In the genomic region with DNA sequence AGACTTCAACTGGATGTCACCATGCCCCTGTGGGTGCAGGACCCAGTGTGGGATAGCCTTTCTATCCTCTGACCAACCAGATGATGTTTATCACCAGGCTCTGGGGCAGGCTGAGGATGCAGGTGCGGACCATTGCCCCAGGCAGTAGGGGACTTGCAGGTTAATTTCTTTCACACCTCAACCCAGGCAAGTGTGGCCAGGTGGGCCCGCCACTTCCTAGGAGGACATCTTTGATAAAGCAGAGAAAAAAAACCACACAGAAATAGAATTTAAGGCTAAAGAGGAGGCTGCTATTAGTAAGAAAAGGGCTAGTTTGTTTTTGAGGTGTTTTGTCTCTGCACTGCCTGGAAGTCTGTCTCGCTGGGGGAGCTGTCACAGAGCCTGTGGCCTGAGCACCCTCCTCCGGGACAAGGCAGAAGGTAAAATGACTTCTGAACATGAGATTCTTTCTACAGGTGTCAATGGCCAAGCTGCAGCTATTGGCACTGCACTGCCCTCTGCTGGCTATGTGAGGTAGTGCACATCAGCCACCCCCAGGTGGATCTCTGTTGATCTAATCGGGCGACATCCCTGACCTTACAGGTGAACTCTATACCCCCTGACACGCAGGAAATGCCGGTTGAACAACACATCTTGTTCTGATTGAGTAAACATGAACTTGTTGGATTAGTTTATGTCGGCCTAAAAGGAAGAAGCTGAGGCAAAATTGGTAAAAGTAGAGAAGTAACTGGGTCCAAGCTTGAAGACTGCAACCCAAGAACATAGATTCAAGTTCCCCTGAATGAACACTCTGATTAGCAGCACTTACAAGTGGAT, we compare ENCODE assay signal across 1 cellular context.
TF ChIP-seq lines count a peak whose summit lies in the region.

No MANE protein-coding gene starts in this region.

TF ChIP-seq in HepG2, 621 proteins besides CTCF, POLR2A, EP300 and RAD21 (continued from another document):
- TF ChIP-seq, protein P1, sequence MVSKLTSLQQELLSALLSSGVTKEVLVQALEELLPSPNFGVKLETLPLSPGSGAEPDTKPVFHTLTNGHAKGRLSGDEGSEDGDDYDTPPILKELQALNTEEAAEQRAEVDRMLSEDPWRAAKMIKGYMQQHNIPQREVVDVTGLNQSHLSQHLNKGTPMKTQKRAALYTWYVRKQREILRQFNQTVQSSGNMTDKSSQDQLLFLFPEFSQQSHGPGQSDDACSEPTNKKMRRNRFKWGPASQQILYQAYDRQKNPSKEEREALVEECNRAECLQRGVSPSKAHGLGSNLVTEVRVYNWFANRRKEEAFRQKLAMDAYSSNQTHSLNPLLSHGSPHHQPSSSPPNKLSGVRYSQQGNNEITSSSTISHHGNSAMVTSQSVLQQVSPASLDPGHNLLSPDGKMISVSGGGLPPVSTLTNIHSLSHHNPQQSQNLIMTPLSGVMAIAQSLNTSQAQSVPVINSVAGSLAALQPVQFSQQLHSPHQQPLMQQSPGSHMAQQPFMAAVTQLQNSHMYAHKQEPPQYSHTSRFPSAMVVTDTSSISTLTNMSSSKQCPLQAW (CRISPR knock-in tag; IDR thresholded peaks at IDR 0.05) = peak; percentile 29; the same call in 1 of the 2 replicates
- TF ChIP-seq NR2C2 (CRISPR knock-in tag; IDR thresholded peaks at IDR 0.05; ENCODE audit: borderline replicate concordance) = peak; percentile 52; the same call in 1 of the 2 replicates
- no peak for TF ChIP-seq DMAP1 (CRISPR knock-in tag; IDR thresholded peaks at IDR 0.05)
- no peak for TF ChIP-seq ZNF891 (CRISPR knock-in tag; IDR thresholded peaks at IDR 0.05)
- TF ChIP-seq DPF2 (CRISPR knock-in tag; IDR thresholded peaks at IDR 0.05; ENCODE audit: borderline replicate concordance, low read depth) = no peak
- TF ChIP-seq, protein P2, sequence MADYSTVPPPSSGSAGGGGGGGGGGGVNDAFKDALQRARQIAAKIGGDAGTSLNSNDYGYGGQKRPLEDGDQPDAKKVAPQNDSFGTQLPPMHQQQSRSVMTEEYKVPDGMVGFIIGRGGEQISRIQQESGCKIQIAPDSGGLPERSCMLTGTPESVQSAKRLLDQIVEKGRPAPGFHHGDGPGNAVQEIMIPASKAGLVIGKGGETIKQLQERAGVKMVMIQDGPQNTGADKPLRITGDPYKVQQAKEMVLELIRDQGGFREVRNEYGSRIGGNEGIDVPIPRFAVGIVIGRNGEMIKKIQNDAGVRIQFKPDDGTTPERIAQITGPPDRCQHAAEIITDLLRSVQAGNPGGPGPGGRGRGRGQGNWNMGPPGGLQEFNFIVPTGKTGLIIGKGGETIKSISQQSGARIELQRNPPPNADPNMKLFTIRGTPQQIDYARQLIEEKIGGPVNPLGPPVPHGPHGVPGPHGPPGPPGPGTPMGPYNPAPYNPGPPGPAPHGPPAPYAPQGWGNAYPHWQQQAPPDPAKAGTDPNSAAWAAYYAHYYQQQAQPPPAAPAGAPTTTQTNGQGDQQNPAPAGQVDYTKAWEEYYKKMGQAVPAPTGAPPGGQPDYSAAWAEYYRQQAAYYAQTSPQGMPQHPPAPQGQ (CRISPR knock-in tag; IDR thresholded peaks at IDR 0.05; ENCODE audit: borderline replicate concordance) = no peak
- no peak for TF ChIP-seq ZNF20 (CRISPR knock-in tag; IDR thresholded peaks at IDR 0.05)
- TF ChIP-seq MTA1 (CRISPR knock-in tag; IDR thresholded peaks at IDR 0.05; ENCODE audit: borderline replicate concordance) = no peak
- no peak for TF ChIP-seq PBX2 (CRISPR knock-in tag; IDR thresholded peaks at IDR 0.05)
- TF ChIP-seq BCL6 (CRISPR knock-in tag; IDR thresholded peaks at IDR 0.05) = no peak
- no peak for TF ChIP-seq ZMAT5 (CRISPR knock-in tag; IDR thresholded peaks at IDR 0.05; ENCODE audit: borderline replicate concordance, low read depth)
- peak; percentile 99 for TF ChIP-seq SMC3 (IDR thresholded peaks at IDR 0.05; ENCODE audit: low read length)
- TF ChIP-seq SOX13 (IDR thresholded peaks at IDR 0.05) = no peak
- TF ChIP-seq SOX13 (CRISPR knock-in tag; conservative IDR thresholded peaks at IDR 0.05 in 1 of 2, IDR thresholded peaks at IDR 0.05 in 1 of 2) = 0 out of 4 replicates have a peak, but pooled peaks of 1 of the 2 experiments have one; percentile 23
- no peak for TF ChIP-seq EEA1 (CRISPR knock-in tag; IDR thresholded peaks at IDR 0.05; ENCODE audit: borderline replicate concordance)
- no peak for TF ChIP-seq ZNF232 (CRISPR knock-in tag; IDR thresholded peaks at IDR 0.05; ENCODE audit: borderline replicate concordance)
- no peak for TF ChIP-seq SRSF9 (IDR thresholded peaks at IDR 0.05; ENCODE audit: borderline replicate concordance, insufficient read depth, low read depth, low read length, poor library complexity, severe bottlenecking)
- no peak for TF ChIP-seq SCMH1 (CRISPR knock-in tag; IDR thresholded peaks at IDR 0.05; ENCODE audit: borderline replicate concordance)
- TF ChIP-seq MBD4 (IDR thresholded peaks at IDR 0.05; ENCODE audit: borderline replicate concordance, low read length) = no peak
- TF ChIP-seq CEBPZ (IDR thresholded peaks at IDR 0.05; ENCODE audit: low read length) = no peak
- 0 out of 2 replicates have a peak, but pooled peaks have one; percentile 13 for TF ChIP-seq ZBTB33 (CRISPR knock-in tag; IDR thresholded peaks at IDR 0.05)
- no peak for TF ChIP-seq FOXA1 (IDR thresholded peaks at IDR 0.05)
- peak; percentile 68 for TF ChIP-seq FOXA1 (CRISPR knock-in tag; IDR thresholded peaks at IDR 0.05)
- TF ChIP-seq, protein P3, sequence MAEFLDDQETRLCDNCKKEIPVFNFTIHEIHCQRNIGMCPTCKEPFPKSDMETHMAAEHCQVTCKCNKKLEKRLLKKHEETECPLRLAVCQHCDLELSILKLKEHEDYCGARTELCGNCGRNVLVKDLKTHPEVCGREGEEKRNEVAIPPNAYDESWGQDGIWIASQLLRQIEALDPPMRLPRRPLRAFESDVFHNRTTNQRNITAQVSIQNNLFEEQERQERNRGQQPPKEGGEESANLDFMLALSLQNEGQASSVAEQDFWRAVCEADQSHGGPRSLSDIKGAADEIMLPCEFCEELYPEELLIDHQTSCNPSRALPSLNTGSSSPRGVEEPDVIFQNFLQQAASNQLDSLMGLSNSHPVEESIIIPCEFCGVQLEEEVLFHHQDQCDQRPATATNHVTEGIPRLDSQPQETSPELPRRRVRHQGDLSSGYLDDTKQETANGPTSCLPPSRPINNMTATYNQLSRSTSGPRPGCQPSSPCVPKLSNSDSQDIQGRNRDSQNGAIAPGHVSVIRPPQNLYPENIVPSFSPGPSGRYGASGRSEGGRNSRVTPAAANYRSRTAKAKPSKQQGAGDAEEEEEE (CRISPR knock-in tag; IDR thresholded peaks at IDR 0.05; ENCODE audit: borderline replicate concordance) = no peak
- peak; percentile 74 for TF ChIP-seq NR2F2 (IDR thresholded peaks at IDR 0.05; ENCODE audit: borderline replicate concordance, low read depth)
- TF ChIP-seq ZNF546 (CRISPR knock-in tag; conservative IDR thresholded peaks at IDR 0.05) = no peak
- peak; percentile 33; the same call in 1 of the 2 replicates for TF ChIP-seq ETV5 (CRISPR knock-in tag; IDR thresholded peaks at IDR 0.05; ENCODE audit: borderline replicate concordance)
- no peak for TF ChIP-seq ZSCAN9 (CRISPR knock-in tag; IDR thresholded peaks at IDR 0.05; ENCODE audit: borderline replicate concordance)
- no peak for TF ChIP-seq ZNF749 (CRISPR knock-in tag; IDR thresholded peaks at IDR 0.05; ENCODE audit: borderline replicate concordance)
- no peak for TF ChIP-seq NFATC3 (CRISPR knock-in tag; IDR thresholded peaks at IDR 0.05)
- TF ChIP-seq ZNF3 (CRISPR knock-in tag; IDR thresholded peaks at IDR 0.05) = no peak
- no peak for TF ChIP-seq ZNF460 (CRISPR knock-in tag; IDR thresholded peaks at IDR 0.05; ENCODE audit: borderline replicate concordance)
- peak; percentile 32; the same call in 1 of the 2 replicates for TF ChIP-seq KDM3A (CRISPR knock-in tag; IDR thresholded peaks at IDR 0.05; ENCODE audit: low read depth)
- TF ChIP-seq GATAD1 (CRISPR knock-in tag; IDR thresholded peaks at IDR 0.05) = peak; percentile 29; the same call in 1 of the 2 replicates
- peak; percentile 57; the same call in 1 of the 2 replicates for TF ChIP-seq HDAC2 (CRISPR knock-in tag; IDR thresholded peaks at IDR 0.05)
- TF ChIP-seq HNRNPLL (IDR thresholded peaks at IDR 0.05; ENCODE audit: low read depth, low read length, poor library complexity, severe bottlenecking) = no peak
TF ChIP-seq in HepG2: peak in this region for 76.
